Comparison of ENCODE assay signal across 18 cellular contexts in the genomic region with DNA sequence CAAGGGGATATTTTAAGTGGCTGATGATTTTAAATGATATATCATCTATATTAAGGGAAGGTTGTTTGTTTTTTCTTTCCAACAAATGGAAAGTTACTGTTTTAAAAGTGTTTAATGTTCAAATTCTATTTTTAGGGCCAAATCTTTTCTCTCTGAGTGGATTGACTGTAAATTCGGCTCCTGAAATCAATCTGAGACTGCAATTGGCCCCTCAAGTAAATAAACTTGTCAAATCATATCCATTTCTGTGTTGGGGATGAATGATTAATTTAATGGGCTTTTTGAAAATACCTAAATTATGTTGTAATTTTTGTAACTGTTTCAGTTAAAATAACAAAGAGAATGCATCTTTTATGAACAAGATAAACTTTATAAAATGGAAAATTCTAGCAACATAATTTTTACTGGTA. TPM values are rescaled to one million over a fixed set of nuclear protein-coding genes. Genes with fewer than 3 reads are reported as not detected.
A peak's percentile ranks its signal among the peaks of the same experiment; 100 is the strongest.
DNase-seq lines count a peak whose midpoint lies in the region; ATAC-seq and TF ChIP-seq lines count a peak whose summit lies in the region.
"Had no signal": no experiment of that assay in that cellular context is flagged by ENCODE, and none has a peak within 500 bp of the region (broad histone marks: within the 10 kb centered on the region; RNA-seq: fewer than 3 reads in every experiment).

No MANE protein-coding gene starts in this region.

- no peaks in the 10 kb centered on the region for H3K9me3 Mint-ChIP-seq in T-cell

- POLR2A ChIA-PET in T-cell (lab: Charles Lee) = no interaction called here

- H3K4me3 ChIP-seq in AG09309 (ENCODE audit: control insufficient read depth, low read depth, low read length) (peak overlapping the region; percentile 67), RWPE2 (ENCODE audit: severe bottlenecking) (peak overlapping the region; percentile 71), osteoblast (ENCODE audit: insufficient read depth, low read length) (peak overlapping the region; percentile 91)
- H3K4me3 ChIP-seq: ascending aorta, psoas muscle had no signal

- CTCF ChIA-PET in T-cell (lab: Charles Lee) = interaction anchor here (0.6 to 5.4 kb wide), 4 partner anchors 703 to 1327 kb away, joined by 3 to 34 read pairs (median 6); partner anchors contain the start of gene HS3ST3B1 (in 1 of the 2)

- H3K79me2 ChIP-seq in osteoblast (ENCODE audit: insufficient read depth, low read length) = peaks cover 72% of the 10 kb centered on the region

- H3K27ac Mint-ChIP-seq in T-cell = no peak overlapping the region

- H3K4me1 Mint-ChIP-seq in T-cell = peaks cover 15 to 19% (median 16%) of the 10 kb centered on the region in 3 donors

- H3K27me3 ChIP-seq in RWPE2 (ENCODE audit: insufficient read depth, poor library complexity, severe bottlenecking) (no peaks in the 10 kb centered on the region), osteoblast (ENCODE audit: insufficient read depth, low read length) (no peaks in the 10 kb centered on the region)

- H3K4me2 ChIP-seq in osteoblast (ENCODE audit: insufficient read depth, low read length) = peak overlapping the region; percentile 86

- no peaks in the 10 kb centered on the region for H3K9me3 ChIP-seq in RWPE2 (ENCODE audit: severe bottlenecking)
- no peaks in the 10 kb centered on the region for H3K9me3 ChIP-seq in osteoblast (ENCODE audit: low read depth, low read length)
- H3K9me3 ChIP-seq: ascending aorta, left lung, psoas muscle had no signal

- H3K27me3 Mint-ChIP-seq in T-cell = peaks cover 52 to 54% of the 10 kb centered on the region in 2 donors

- TF ChIP-seq CTCF in AG09309 (IDR thresholded peaks at IDR 0.05; ENCODE audit: control insufficient read depth, insufficient read depth, low read depth, low read length, missing control alignments) (no peak), RWPE2 (IDR thresholded peaks at IDR 0.05; ENCODE audit: poor library complexity, severe bottlenecking) (no peak), osteoblast (IDR thresholded peaks at IDR 0.05; ENCODE audit: extremely low read depth, low read depth, low read length) (no peak)

- H3K36me3 ChIP-seq in RWPE2 (ENCODE audit: low read depth) (peaks cover 9% of the 10 kb centered on the region; the same call in 1 of the 2 replicates), osteoblast (ENCODE audit: insufficient read depth, low read length) (no peaks in the 10 kb centered on the region)
- H3K36me3 ChIP-seq: ascending aorta, left lung had no signal

- H4K20me1 ChIP-seq in osteoblast (ENCODE audit: insufficient read depth, low read length) = no peaks in the 10 kb centered on the region

- H3K4me1 ChIP-seq in RWPE2 (ENCODE audit: insufficient read depth, poor library complexity, severe bottlenecking) (peaks cover 17% of the 10 kb centered on the region), osteoblast (ENCODE audit: insufficient read depth, low read length) (peaks cover 49% of the 10 kb centered on the region)
- H3K4me1 ChIP-seq: psoas muscle had no signal

- H3K36me3 Mint-ChIP-seq in T-cell = no peaks in the 10 kb centered on the region

- H2AFZ ChIP-seq in osteoblast (ENCODE audit: low read length) = peak overlapping the region; percentile 66

- H3K4me3 Mint-ChIP-seq in T-cell = no peak overlapping the region

- no peak for DNase-seq in AG09309 (ENCODE audit: low read depth)
- no peak for DNase-seq in RWPE2 (ENCODE audit: low spot score)
- DNase-seq in fibroblast of peridontal ligament (ENCODE audit: extremely low read depth) = peak; percentile 30
- no peak for DNase-seq in osteoblast (ENCODE audit: insufficient read length, low spot score, missing footprints)
- no peak for DNase-seq in Kasumi-1 (lab: John Stamatoyannopoulos, UW)
- DNase-seq in D341Med (ENCODE audit: low spot score) = no peak
- no peak for DNase-seq in T-cell
- DNase-seq in activated CD4-positive, alpha-beta T cell treated with anti-CD3 and anti-CD28 coated beads, Interleukin-2, amount 50 U/mL, for 1 hour = no peak
- DNase-seq: activated CD4-positive, CD25-positive, alpha-beta regulatory T cell; activated gamma-delta T cell; dermis blood vessel endothelial cell; left lung; NCI-H1436; NCI-H82; psoas muscle; stimulated activated naive CD8-positive, alpha-beta T cell treated with anti-CD3 and anti-CD28 coated beads, Interleukin-15, Interleukin-2, amounts not matched to agents 100 U/mL and 50 U/mL, for 24 hours had no signal

- H3K27ac ChIP-seq in RWPE2 (ENCODE audit: poor library complexity, severe bottlenecking) = peak overlapping the region; percentile 39
- H3K27ac ChIP-seq in osteoblast (ENCODE audit: low read depth, low read length) = peak overlapping the region; percentile 85
- H3K27ac ChIP-seq: ascending aorta, psoas muscle had no signal

- ATAC-seq in RWPE2 (ENCODE audit: low read depth) (no peak), T-cell (replicated peaks in 1 of 4) (no peak)
- ATAC-seq: esophagus mucosa; left lung; psoas muscle; stimulated activated naive CD8-positive, alpha-beta T cell treated with anti-CD3 and anti-CD28 coated beads, Interleukin-15, Interleukin-2, amounts not matched to agents 100 U/mL and 50 U/mL, for 24 hours had no signal

RNA-seq across cellular contexts. Expression of gene HS3ST3A1, which starts 2.6 kb away (rescaled TPM):
- total RNA-seq in osteoblast (7.1 and 8.3 TPM in 2 replicates), T-cell (1 to 10 TPM in 2 of 5 donors, not detected in 3; 1.0 to 2.4 TPM)
- total RNA-seq: ascending aorta had no signal
